In genomic region chr3:102237838-102238237, GRCh38 we compare ENCODE assay signal across 22 cellular contexts.
"Had no signal": no experiment of that assay in that cellular context is flagged by ENCODE, and none has a peak within 500 bp of the region (broad histone marks: within the 10 kb centered on the region; RNA-seq: fewer than 3 reads in every experiment).

No MANE protein-coding gene starts in this region.

- H3K36me3 Mint-ChIP-seq: activated naive CD4-positive, alpha-beta T cell treated with anti-CD3 and anti-CD28 coated beads, Interleukin-2, amount 50 U/mL, for 72 hours; natural killer cell had no signal

- H3K9me3 ChIP-seq: adrenal gland, esophagus muscularis mucosa, heart right ventricle, left lung, lower lobe of right lung, right atrium auricular region, spleen, transverse colon had no signal

- H3K27me3 ChIP-seq: adrenal gland, brain microvascular endothelial cell, esophagus muscularis mucosa, heart right ventricle, left lung, right atrium auricular region, spleen, transverse colon had no signal

- H3K4me1 Mint-ChIP-seq: natural killer cell had no signal

- H3K4me3 ChIP-seq: adrenal gland, esophagus muscularis mucosa, heart right ventricle, left lung, lower lobe of right lung, right atrium auricular region, spleen, transverse colon had no signal

- H3K9me3 Mint-ChIP-seq: activated naive CD4-positive, alpha-beta T cell treated with anti-CD3 and anti-CD28 coated beads, Interleukin-2, amount 50 U/mL, for 72 hours; activated T-cell treated with anti-CD3 and anti-CD28 coated beads, Interleukin-2, amount 50 U/mL, for 72 hours; endodermal cell; natural killer cell; T-helper 2 cell treated with Interferon-gamma antibody and Interleukin-4, amounts not matched to agents 5 μg/mL and 100 μg/mL, for 36 hours had no signal

- H3K4me1 ChIP-seq: adrenal gland, esophagus muscularis mucosa, heart right ventricle, left lung, lower lobe of right lung, right atrium auricular region had no signal

- H3K36me3 ChIP-seq: adrenal gland, brain microvascular endothelial cell, esophagus muscularis mucosa, heart right ventricle, left lung, lower lobe of right lung, right atrium auricular region, spleen, transverse colon had no signal

- DNase-seq: activated CD4-positive, alpha-beta T cell treated with anti-CD3 and anti-CD28 coated beads for 4 hours; activated CD4-positive, alpha-beta T cell treated with anti-CD3 and anti-CD28 coated beads, Interleukin-2, amount 50 U/mL, for 4 hours; activated naive CD4-positive, alpha-beta T cell; activated T-cell treated with anti-CD3 and anti-CD28 coated beads for 4 hours; activated T-cell treated with anti-CD3 and anti-CD28 coated beads, Interleukin-2, amount 50 U/mL, for 72 hours; adrenal gland; aorta; brain microvascular endothelial cell; cortex of kidney; heart right ventricle; left lung; lower lobe of right lung; mesenchymal stem cell; natural killer cell; spleen; stimulated activated naive CD4-positive, alpha-beta T cell treated with Interleukin-2 at 50 U/mL for 16 hours had no signal

- H3K27ac Mint-ChIP-seq: activated naive CD4-positive, alpha-beta T cell treated with anti-CD3 and anti-CD28 coated beads, Interleukin-2, amount 50 U/mL, for 72 hours; activated T-cell treated with anti-CD3 and anti-CD28 coated beads, Interleukin-2, amount 50 U/mL, for 72 hours; endodermal cell; natural killer cell; T-helper 2 cell treated with Interferon-gamma antibody and Interleukin-4, amounts not matched to agents 5 μg/mL and 100 μg/mL, for 36 hours had no signal

- H3K4me3 Mint-ChIP-seq: activated T-cell treated with anti-CD3 and anti-CD28 coated beads, Interleukin-2, amount 50 U/mL, for 72 hours; endodermal cell; natural killer cell; T-helper 2 cell treated with Interferon-gamma antibody and Interleukin-4, amounts not matched to agents 5 μg/mL and 100 μg/mL, for 36 hours had no signal

- H3K27ac ChIP-seq: adrenal gland, brain microvascular endothelial cell, esophagus muscularis mucosa, heart right ventricle, left lung, lower lobe of right lung, right atrium auricular region, spleen had no signal

- ATAC-seq: activated naive CD4-positive, alpha-beta T cell treated with anti-CD3 and anti-CD28 coated beads, Interleukin-2, amount 50 U/mL, for 72 hours; heart right ventricle; lower lobe of right lung; natural killer cell had no signal
